16 cellular contexts compared by ENCODE assay signal in genomic region chr11:106070606-106071005, GRCh38. TPM values are rescaled to one million over a fixed set of nuclear protein-coding genes. Genes with fewer than 3 reads are reported as not detected.
DNase-seq lines count a peak whose midpoint lies in the region; ATAC-seq, FAIRE-seq and TF ChIP-seq lines count a peak whose summit lies in the region.
"Had no signal": no experiment of that assay in that cellular context is flagged by ENCODE, and none has a peak within 500 bp of the region (broad histone marks: within the 10 kb centered on the region; RNA-seq: fewer than 3 reads in every experiment).

No MANE protein-coding gene starts in this region.

- peaks cover 0 to 2% of the 10 kb centered on the region in 2 experiments for H3K36me3 ChIP-seq in SK-N-SH (replicated peaks in 1 of 2; ENCODE audit: control insufficient read depth in 1 of 2, insufficient read depth in 2 of 2, low read length in 1 of 2)
- no peaks in the 10 kb centered on the region for H3K36me3 ChIP-seq in HepG2 (replicated peaks in 1 of 2; ENCODE audit: control insufficient read depth in 1 of 2, insufficient read depth in 2 of 2, low read length in 2 of 2)

- H3K36me3 Mint-ChIP-seq in WTC11 = no peaks in the 10 kb centered on the region

- H4K20me1 ChIP-seq in SK-N-SH (ENCODE audit: insufficient read depth) = no peaks in the 10 kb centered on the region
- H4K20me1 ChIP-seq in HepG2 (ENCODE audit: insufficient read depth, low read length) = no peaks in the 10 kb centered on the region

- BruUV-seq in HepG2 (replicated peaks; lab: Mats Ljungman, UMichigan) = no TSS peak

- H3K79me2 ChIP-seq in SK-N-SH (ENCODE audit: insufficient read depth) = no peaks in the 10 kb centered on the region
- H3K79me2 ChIP-seq in HepG2 (ENCODE audit: insufficient read depth, low read length) = no peaks in the 10 kb centered on the region

- intact Hi-C loops in HepG2 (cut with micrococcal nuclease; ENCODE audit: unreplicated experiment) = loop anchor here (10.0 kb wide), 1 partner anchor 1124 kb away; no protein-coding TSS in a partner anchor

- no peaks in the 10 kb centered on the region for H3K27me3 ChIP-seq in SK-N-SH (ENCODE audit: insufficient read depth)
- H3K27me3 ChIP-seq in HepG2 (ENCODE audit: control insufficient read depth in 1 of 2, insufficient read depth in 2 of 2, low read length in 2 of 2) = no peaks in the 10 kb centered on the region

- POLR2A ChIA-PET in SK-N-SH (lab: Yijun Ruan, JAX) = no interaction called here
- POLR2A ChIA-PET in WTC11 (lab: Charles Lee) = no interaction called here
- POLR2A ChIA-PET in HepG2 (lab: Yijun Ruan, JAX) = no interaction called here

- no peak overlapping the region for H3K27ac Mint-ChIP-seq in WTC11
- H3K27ac Mint-ChIP-seq: B cell; CD4-positive, alpha-beta T cell; GM23338 had no signal

- CTCF ChIA-PET in SK-N-SH (lab: Yijun Ruan, JAX) (interaction anchor here (1.6 kb wide), 2 partner anchors 17 to 52 kb away, joined by 3 read pairs; no protein-coding TSS in a partner anchor), WTC11 (lab: Charles Lee) (no interaction called here), HepG2 (lab: Yijun Ruan, JAX; ENCODE audit: low intra/inter-chr PET ratio, low total read pairs) (no interaction called here)

- TF ChIP-seq RAD21 in SK-N-SH (IDR thresholded peaks at IDR 0.05; ENCODE audit: low read length) = no peak
- TF ChIP-seq RAD21 in HepG2 (CRISPR knock-in tag; IDR thresholded peaks at IDR 0.05) = no peak

- H3K9me2 ChIP-seq in SK-N-SH = no peaks in the 10 kb centered on the region

- no peak overlapping the region for H3K9ac ChIP-seq in SK-N-SH
- no peak overlapping the region for H3K9ac ChIP-seq in HepG2 (ENCODE audit: insufficient read depth, low read depth, low read length)

- no peaks in the 10 kb centered on the region for H3K9me3 Mint-ChIP-seq in WTC11
- H3K9me3 Mint-ChIP-seq: CD4-positive, alpha-beta T cell; GM23338 had no signal

- no peaks in the 10 kb centered on the region for H3K27me3 Mint-ChIP-seq in WTC11 (ENCODE audit: low read depth)
- H3K27me3 Mint-ChIP-seq: B cell; CD4-positive, alpha-beta T cell had no signal

- no peak overlapping the region for H2AFZ ChIP-seq in SK-N-SH (ENCODE audit: low read depth)
- no peak overlapping the region for H2AFZ ChIP-seq in HepG2 (ENCODE audit: low read length)
- H2AFZ ChIP-seq: GM23338 had no signal

- TF ChIP-seq EP300 in SK-N-SH (IDR thresholded peaks at IDR 0.05; ENCODE audit: borderline replicate concordance in 1 of 2, low read depth in 1 of 2, low read length in 1 of 2) = no peak
- TF ChIP-seq EP300 in HepG2 (IDR thresholded peaks at IDR 0.05; ENCODE audit: low read depth in 2 of 2, low read length in 2 of 2) = no peak
- TF ChIP-seq EP300 in HepG2 (CRISPR knock-in tag; IDR thresholded peaks at IDR 0.05; ENCODE audit: borderline replicate concordance) = no peak

- no peaks in the 10 kb centered on the region for H3K9me3 ChIP-seq in SK-N-SH
- no peaks in the 10 kb centered on the region for H3K9me3 ChIP-seq in HepG2 (ENCODE audit: low read length)

- no peak for FAIRE-seq in HepG2 (lab: Jason Lieb, UNC)
- FAIRE-seq: GM12878 had no signal

- 86% methylated on average over 3 of the region's 3 CpGs for WGBS in SK-N-SH (ENCODE audit: low lambda C conversion rate)
- WGBS in HepG2 (ENCODE audit: low lambda C conversion rate) = 70% methylated on average over 3 of the region's 3 CpGs

- H3F3A ChIP-seq in SK-N-SH (replicated peaks; ENCODE audit: insufficient read depth) = no peaks in the 10 kb centered on the region

- H3K4me2 ChIP-seq in SK-N-SH (no peak overlapping the region), HepG2 (ENCODE audit: low read depth, low read length) (no peak overlapping the region)
- H3K4me2 ChIP-seq: GM23338 had no signal

- H3K27ac ChIP-seq in SK-N-SH (ENCODE audit: low read depth in 2 of 2, low read length in 1 of 2) (no peak overlapping the region), HepG2 (ENCODE audit: extremely low read length, insufficient read depth, low read length) (no peak overlapping the region)

- H3K4me1 Mint-ChIP-seq in WTC11 = peaks cover 4% of the 10 kb centered on the region

- DNase-seq in SK-N-SH (no peak), WTC11 (ENCODE audit: low spot score) (no peak), fibroblast of mammary gland (ENCODE audit: low read depth) (peak; percentile 23), HepG2 (ENCODE audit: low spot score) (peak; percentile 35), NCI-H446 treated with DMSO at 0.1 percent for 48 hours (lab: John Stamatoyannopoulos, UW) (no peak)
- no peak for DNase-seq in activated CD4-positive, alpha-beta T cell treated with anti-CD3 and anti-CD28 coated beads, Interleukin-2, amount 50 U/mL, for 4 hours
- DNase-seq in activated CD8-positive, alpha-beta memory T cell treated with anti-CD3 and anti-CD28 coated beads for 24 hours = no peak
- DNase-seq: 8988T; C1 segment of cervical spinal cord; CD4-positive, alpha-beta T cell; DMS79; H7 had no signal

- H3K4me3 Mint-ChIP-seq in WTC11 = no peak overlapping the region
- H3K4me3 Mint-ChIP-seq: B cell; CD4-positive, alpha-beta T cell; GM23338 had no signal

- in situ Hi-C loops in HepG2 (cut with HindIII; ENCODE audit: extremely low pct_ligation_motif_present, low pct_unique_long_range_greater_than_20kb) = no loop called here

- H3K4me1 ChIP-seq in SK-N-SH (ENCODE audit: control insufficient read depth in 1 of 2, insufficient read depth in 2 of 2, low read depth in 1 of 2, low read length in 1 of 2) = no peaks in the 10 kb centered on the region; a peak in 1 of 4 replicates
- peaks cover 4% of the 10 kb centered on the region for H3K4me1 ChIP-seq in HepG2 (ENCODE audit: insufficient read depth, low read length)

- TF ChIP-seq CTCF in SK-N-SH (IDR thresholded peaks at IDR 0.05) = no peak
- TF ChIP-seq CTCF in WTC11 (IDR thresholded peaks at IDR 0.05) = no peak
- no peak for TF ChIP-seq CTCF in fibroblast of mammary gland (conservative IDR thresholded peaks at IDR 0.05; ENCODE audit: control insufficient read depth, insufficient read depth, low read depth, low read length)
- no peak for TF ChIP-seq CTCF in HepG2 (CRISPR knock-in tag; IDR thresholded peaks at IDR 0.05)

- ATAC-seq in SK-N-SH treated with all-trans-retinoic acid at 6 μM for 48 hours (no peak), WTC11 (no peak), HepG2 (no peak)
- ATAC-seq: GM12878, GM23338 had no signal

- no peak for TF ChIP-seq POLR2A in HepG2 (IDR thresholded peaks at IDR 0.05; ENCODE audit: insufficient read depth in 1 of 2, low read depth in 2 of 2, low read length in 2 of 2)

- H3K4me3 ChIP-seq in SK-N-SH (ENCODE audit: low read depth in 2 of 2, low read length in 1 of 2) = no peak overlapping the region
- H3K4me3 ChIP-seq in fibroblast of mammary gland (ENCODE audit: control insufficient read depth, low read depth, low read length) = no peak overlapping the region
- H3K4me3 ChIP-seq in HepG2 (replicated peaks in 1 of 3; ENCODE audit: insufficient read depth in 1 of 3, low read depth in 2 of 3, low read length in 3 of 3) = no peak overlapping the region
- H3K4me3 ChIP-seq: GM12878, GM23338 had no signal

RNA-seq across cellular contexts. Expression of gene KBTBD3, which starts 6.5 kb away (rescaled TPM):
- 1.9 and 2.0 TPM in 2 replicates for polyA plus RNA-seq in SK-N-SH (2012; rRNA removed)
- 1.8 and 2.2 TPM in 2 replicates for polyA plus RNA-seq in SK-N-SH (2012; cell fraction: cytosol; rRNA removed)
- 0.67 and 1.7 TPM in 2 replicates for polyA plus RNA-seq in SK-N-SH (2012; cell fraction: nucleus; rRNA removed)
- 3.8 to 4.9 TPM (median 4.1 TPM) in 3 replicates for total RNA-seq in WTC11 (2021)
- total RNA-seq in HepG2 (2016; rRNA removed; fragmentation: Illumina TruSeq; extraction: Trizol) = 1.7 and 1.8 TPM in 2 replicates
- total RNA-seq in HepG2 (2016; cell fraction: cytosol; rRNA removed; fragmentation: Illumina TruSeq; extraction: Trizol; ENCODE audit: low read depth) = 0.20 and 1.8 TPM in 2 replicates
- total RNA-seq in HepG2 (2016; cell fraction: insoluble cytoplasmic fraction; rRNA removed; fragmentation: Illumina TruSeq; extraction: Trizol) = 2.7 and 4.4 TPM in 2 replicates
- total RNA-seq in HepG2 (2016; cell fraction: membrane; rRNA removed; fragmentation: Illumina TruSeq; extraction: Trizol) = 2.0 and 2.1 TPM in 2 replicates
- total RNA-seq in HepG2 (2016; cell fraction: nucleus; rRNA removed; fragmentation: Illumina TruSeq; extraction: Trizol) = 3.1 and 4.8 TPM in 2 replicates
- polyA plus RNA-seq in HepG2 (2011; rRNA removed) = 5.9 and 7.4 TPM in 2 replicates
- polyA plus RNA-seq in HepG2 (2011; cell fraction: cytosol; rRNA removed) = 1.1 and 1.7 TPM in 2 replicates
- 0.92 and 2.1 TPM in 2 replicates for polyA plus RNA-seq in HepG2 (2011; cell fraction: nucleus; rRNA removed)
- 2.2 and 3.0 TPM in 2 replicates for polyA plus RNA-seq in HepG2 (2012)
- polyA plus RNA-seq in HepG2 (2016; cell fraction: cytosol; fragmentation: Illumina TruSeq; extraction: Trizol; ENCODE audit: low read depth) = 1.2 and 1.6 TPM in 2 replicates
- 3.0 and 4.3 TPM in 2 replicates for polyA plus RNA-seq in HepG2 (2016; cell fraction: insoluble cytoplasmic fraction; fragmentation: Illumina TruSeq; extraction: Trizol; ENCODE audit: low read depth)
- polyA plus RNA-seq in HepG2 (2016; cell fraction: membrane; fragmentation: Illumina TruSeq; extraction: Trizol; ENCODE audit: low read depth) = 1.4 and 2.3 TPM in 2 replicates
- 1.8 and 3.8 TPM in 2 replicates for polyA plus RNA-seq in HepG2 (2016; cell fraction: nucleus; fragmentation: Illumina TruSeq; extraction: Trizol; ENCODE audit: insufficient read depth, low read depth)
- polyA minus RNA-seq in HepG2 (2011; rRNA and poly(A)+ RNA removed; ENCODE audit: low replicate concordance) = 2.0 and 3.6 TPM in 2 replicates
- 0.44 and 1.3 TPM in 2 replicates for polyA minus RNA-seq in HepG2 (2011; cell fraction: cytosol; rRNA and poly(A)+ RNA removed)
- 16.2 and 17.7 TPM in 2 replicates for polyA minus RNA-seq in HepG2 (2011; cell fraction: nucleus; rRNA and poly(A)+ RNA removed)

RNA-seq across cellular contexts. Expression of gene AASDHPPT, which starts 6.9 kb away (rescaled TPM):
- polyA plus RNA-seq in SK-N-SH (2012; rRNA removed) = 17.3 and 19.1 TPM in 2 replicates
- polyA plus RNA-seq in SK-N-SH (2012; cell fraction: cytosol; rRNA removed) = 23.2 and 29.3 TPM in 2 replicates
- polyA plus RNA-seq in SK-N-SH (2012; cell fraction: nucleus; rRNA removed) = 10.4 and 11.8 TPM in 2 replicates
- total RNA-seq in WTC11 (2021) = 37.0 to 39.9 TPM (median 38.7 TPM) in 3 replicates
- 43.7 and 80.2 TPM in 2 replicates for total RNA-seq in HepG2 (2016; rRNA removed; fragmentation: Illumina TruSeq; extraction: Trizol)
- total RNA-seq in HepG2 (2016; cell fraction: cytosol; rRNA removed; fragmentation: Illumina TruSeq; extraction: Trizol; ENCODE audit: low read depth) = 3.1 and 3.5 TPM in 2 replicates
- 46.3 and 90.6 TPM in 2 replicates for total RNA-seq in HepG2 (2016; cell fraction: insoluble cytoplasmic fraction; rRNA removed; fragmentation: Illumina TruSeq; extraction: Trizol)
- total RNA-seq in HepG2 (2016; cell fraction: membrane; rRNA removed; fragmentation: Illumina TruSeq; extraction: Trizol) = 13.5 and 15.0 TPM in 2 replicates
- 26.3 and 30.1 TPM in 2 replicates for total RNA-seq in HepG2 (2016; cell fraction: nucleus; rRNA removed; fragmentation: Illumina TruSeq; extraction: Trizol)
- 17.2 and 20.2 TPM in 2 replicates for polyA plus RNA-seq in HepG2 (2011; rRNA removed)
- polyA plus RNA-seq in HepG2 (2011; cell fraction: cytosol; rRNA removed) = 11.5 and 14.9 TPM in 2 replicates
- 5.5 and 8.0 TPM in 2 replicates for polyA plus RNA-seq in HepG2 (2011; cell fraction: nucleus; rRNA removed)
- polyA plus RNA-seq in HepG2 (2012) = 20.8 and 29.1 TPM in 2 replicates
- polyA plus RNA-seq in HepG2 (2016; cell fraction: cytosol; fragmentation: Illumina TruSeq; extraction: Trizol; ENCODE audit: low read depth) = 2.0 and 2.9 TPM in 2 replicates
- 71.2 and 77.4 TPM in 2 replicates for polyA plus RNA-seq in HepG2 (2016; cell fraction: insoluble cytoplasmic fraction; fragmentation: Illumina TruSeq; extraction: Trizol; ENCODE audit: low read depth)
- 6.2 and 7.0 TPM in 2 replicates for polyA plus RNA-seq in HepG2 (2016; cell fraction: membrane; fragmentation: Illumina TruSeq; extraction: Trizol; ENCODE audit: low read depth)
- 28.1 and 28.7 TPM in 2 replicates for polyA plus RNA-seq in HepG2 (2016; cell fraction: nucleus; fragmentation: Illumina TruSeq; extraction: Trizol; ENCODE audit: insufficient read depth, low read depth)
- polyA minus RNA-seq in HepG2 (2011; rRNA and poly(A)+ RNA removed; ENCODE audit: low replicate concordance) = 18.1 and 47.8 TPM in 2 replicates
- polyA minus RNA-seq in HepG2 (2011; cell fraction: cytosol; rRNA and poly(A)+ RNA removed) = 24.5 and 26.0 TPM in 2 replicates
- 31.3 and 31.5 TPM in 2 replicates for polyA minus RNA-seq in HepG2 (2011; cell fraction: nucleus; rRNA and poly(A)+ RNA removed)

RNA-seq across cellular contexts. Expression of gene MSANTD4, which starts 48.6 kb away (rescaled TPM):
- polyA plus RNA-seq in SK-N-SH (2012; rRNA removed) = 6.2 and 8.5 TPM in 2 replicates
- polyA plus RNA-seq in SK-N-SH (2012; cell fraction: cytosol; rRNA removed) = 11.3 and 14.3 TPM in 2 replicates
- polyA plus RNA-seq in SK-N-SH (2012; cell fraction: nucleus; rRNA removed) = 7.6 and 10.2 TPM in 2 replicates
- 22.0 to 25.5 TPM (median 25.1 TPM) in 3 replicates for total RNA-seq in WTC11 (2021)
- 15.7 and 25.1 TPM in 2 replicates for total RNA-seq in HepG2 (2016; rRNA removed; fragmentation: Illumina TruSeq; extraction: Trizol)
- 1.1 and 3.2 TPM in 2 replicates for total RNA-seq in HepG2 (2016; cell fraction: cytosol; rRNA removed; fragmentation: Illumina TruSeq; extraction: Trizol; ENCODE audit: low read depth)
- total RNA-seq in HepG2 (2016; cell fraction: insoluble cytoplasmic fraction; rRNA removed; fragmentation: Illumina TruSeq; extraction: Trizol) = 15.6 and 21.9 TPM in 2 replicates
- 6.0 and 7.6 TPM in 2 replicates for total RNA-seq in HepG2 (2016; cell fraction: membrane; rRNA removed; fragmentation: Illumina TruSeq; extraction: Trizol)
- total RNA-seq in HepG2 (2016; cell fraction: nucleus; rRNA removed; fragmentation: Illumina TruSeq; extraction: Trizol) = 11.5 and 14.2 TPM in 2 replicates
- polyA plus RNA-seq in HepG2 (2011; rRNA removed) = 3.8 and 4.4 TPM in 2 replicates
- polyA plus RNA-seq in HepG2 (2011; cell fraction: cytosol; rRNA removed) = 2.1 and 3.3 TPM in 2 replicates
- 3.7 and 5.3 TPM in 2 replicates for polyA plus RNA-seq in HepG2 (2011; cell fraction: nucleus; rRNA removed)
- polyA plus RNA-seq in HepG2 (2012) = 8.6 and 9.2 TPM in 2 replicates
- polyA plus RNA-seq in HepG2 (2016; cell fraction: cytosol; fragmentation: Illumina TruSeq; extraction: Trizol; ENCODE audit: low read depth) = 0.53 and 0.63 TPM in 2 replicates
- polyA plus RNA-seq in HepG2 (2016; cell fraction: insoluble cytoplasmic fraction; fragmentation: Illumina TruSeq; extraction: Trizol; ENCODE audit: low read depth) = 13.3 and 15.4 TPM in 2 replicates
- 2.5 and 2.9 TPM in 2 replicates for polyA plus RNA-seq in HepG2 (2016; cell fraction: membrane; fragmentation: Illumina TruSeq; extraction: Trizol; ENCODE audit: low read depth)
- polyA plus RNA-seq in HepG2 (2016; cell fraction: nucleus; fragmentation: Illumina TruSeq; extraction: Trizol; ENCODE audit: insufficient read depth, low read depth) = 9.9 and 10.2 TPM in 2 replicates
- polyA minus RNA-seq in HepG2 (2011; rRNA and poly(A)+ RNA removed; ENCODE audit: low replicate concordance) = 2.9 and 5.6 TPM in 2 replicates
- polyA minus RNA-seq in HepG2 (2011; cell fraction: cytosol; rRNA and poly(A)+ RNA removed) = 7.7 TPM in 2 replicates
- 15.2 and 21.0 TPM in 2 replicates for polyA minus RNA-seq in HepG2 (2011; cell fraction: nucleus; rRNA and poly(A)+ RNA removed)

Comparison
In these comparisons a context has a peak if more than half of its experiments do, and no peak if none do; other contexts are left out.
1. DNase-seq: peak in fibroblast of mammary gland (single experiment) and HepG2 (single experiment); none in SK-N-SH (single experiment), WTC11 (single experiment), activated CD4-positive, alpha-beta T cell treated with anti-CD3 and anti-CD28 coated beads, Interleukin-2, amount 50 U/mL, for 4 hours (0 of 2), NCI-H446 treated with DMSO at 0.1 percent for 48 hours (single experiment) and activated CD8-positive, alpha-beta memory T cell treated with anti-CD3 and anti-CD28 coated beads for 24 hours (single experiment).